In the genomic region with DNA sequence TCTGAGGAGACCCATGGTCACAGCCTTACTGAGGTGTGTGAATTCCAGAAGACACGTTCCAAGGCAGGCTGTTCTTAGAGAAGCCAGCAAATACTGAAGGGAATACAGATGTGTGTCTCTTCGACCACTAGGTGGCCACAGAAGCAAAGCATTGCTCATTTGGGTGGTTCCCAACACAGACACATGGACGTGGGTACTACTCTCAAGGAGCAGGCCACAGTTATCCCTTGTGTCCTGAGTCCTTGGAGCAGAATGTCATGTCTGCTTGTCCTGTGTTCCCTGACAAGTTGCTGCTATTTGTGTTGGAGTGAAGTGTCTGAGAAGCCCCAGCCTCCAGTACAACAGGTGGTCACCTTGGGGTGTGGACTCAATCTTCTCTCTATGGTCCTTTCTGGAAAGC, we compare ENCODE assay signal across 1 cellular context.
TF ChIP-seq lines count a peak whose summit lies in the region.

No MANE protein-coding gene starts in this region.

TF ChIP-seq in H1, 55 proteins besides CTCF, POLR2A, EP300 and RAD21:
- TF ChIP-seq, protein P1, sequence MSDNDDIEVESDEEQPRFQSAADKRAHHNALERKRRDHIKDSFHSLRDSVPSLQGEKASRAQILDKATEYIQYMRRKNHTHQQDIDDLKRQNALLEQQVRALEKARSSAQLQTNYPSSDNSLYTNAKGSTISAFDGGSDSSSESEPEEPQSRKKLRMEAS (IDR thresholded peaks at IDR 0.05) = peak; percentile 40; the same call in 1 of the 2 replicates
- TF ChIP-seq BCL11A (IDR thresholded peaks at IDR 0.05; ENCODE audit: low read depth in 2 of 2, low read length in 2 of 2) = no peak
